ENCODE assay signal across 1 cellular context in genomic region chr14:81219210-81219820, GRCh38.
TF ChIP-seq lines count a peak whose summit lies in the region.

No MANE protein-coding gene starts in this region.

TF ChIP-seq in K562, 482 proteins besides CTCF, POLR2A, EP300 and RAD21 (continued from another document and continues in another):
- TF ChIP-seq RBFOX2 (IDR thresholded peaks at IDR 0.05; ENCODE audit: low read depth, low read length) (peak; percentile 85), ZNF740 (CRISPR knock-in tag; IDR thresholded peaks at IDR 0.05) (no peak), ZNF740 (tag; IDR thresholded peaks at IDR 0.05) (no peak), STAG1 (CRISPR knock-in tag; IDR thresholded peaks at IDR 0.05; ENCODE audit: borderline replicate concordance) (no peak), ZNF232 (CRISPR knock-in tag; IDR thresholded peaks at IDR 0.05) (0 out of 2 replicates have a peak, but pooled peaks have one; percentile 30), ZBTB7A (IDR thresholded peaks at IDR 0.05; ENCODE audit: borderline replicate concordance, control insufficient read depth, low read depth, low read length) (no peak), AFF4 (CRISPR knock-in tag; IDR thresholded peaks at IDR 0.05) (0 out of 2 replicates have a peak, but pooled peaks have one; percentile 24), GATAD2B (IDR thresholded peaks at IDR 0.05; ENCODE audit: borderline replicate concordance) (no peak), IRF1 (CRISPR knock-in tag; IDR thresholded peaks at IDR 0.05; ENCODE audit: borderline replicate concordance) (no peak), PCBP2 (IDR thresholded peaks at IDR 0.05; ENCODE audit: low read depth, low read length, poor library complexity, severe bottlenecking) (no peak), SUPT5H (IDR thresholded peaks at IDR 0.05) (peak; percentile 60), NCOA4 (IDR thresholded peaks at IDR 0.05; ENCODE audit: partially characterized antibody) (no peak), TFAM (CRISPR knock-in tag; conservative IDR thresholded peaks at IDR 0.05) (no peak), KLF6 (CRISPR knock-in tag; IDR thresholded peaks at IDR 0.05; ENCODE audit: borderline replicate concordance) (no peak), SP1 (CRISPR knock-in tag; IDR thresholded peaks at IDR 0.05) (peak; percentile 88), SMAD4 (CRISPR knock-in tag; conservative IDR thresholded peaks at IDR 0.05) (no peak), ZNF511 (CRISPR knock-in tag; IDR thresholded peaks at IDR 0.05) (no peak), SRF (CRISPR knock-in tag; IDR thresholded peaks at IDR 0.05) (no peak), ZNF165 (CRISPR knock-in tag; IDR thresholded peaks at IDR 0.05; ENCODE audit: borderline replicate concordance) (no peak), MXI1 (IDR thresholded peaks at IDR 0.05; ENCODE audit: low read depth, low read length) (peak; percentile 40; the same call in 1 of the 2 replicates), GABPB1 (CRISPR knock-in tag; IDR thresholded peaks at IDR 0.05) (no peak), L3MBTL2 (IDR thresholded peaks at IDR 0.05) (peak; percentile 47; the same call in 1 of the 2 replicates), RBM22 (IDR thresholded peaks at IDR 0.05; ENCODE audit: low read depth, low read length, poor library complexity, severe bottlenecking) (no peak), HBP1 (CRISPR knock-in tag; IDR thresholded peaks at IDR 0.05) (no peak), MTA2 (IDR thresholded peaks at IDR 0.05; ENCODE audit: low read depth) (no peak), PHB2 (IDR thresholded peaks at IDR 0.05; ENCODE audit: low read depth) (no peak), STAT5B (CRISPR knock-in tag; IDR thresholded peaks at IDR 0.05) (no peak), SMC3 (conservative IDR thresholded peaks at IDR 0.05; ENCODE audit: insufficient read depth, low read depth, low read length) (no peak), KDM2B (CRISPR knock-in tag; IDR thresholded peaks at IDR 0.05) (no peak), MLLT1 (IDR thresholded peaks at IDR 0.05) (peak in 1 of 2 experiments; percentile 55; a peak in 1 of 4 replicates), TAF1 (IDR thresholded peaks at IDR 0.05; ENCODE audit: control insufficient read depth, extremely low read depth, insufficient read depth, low read length, severe bottlenecking) (peak; percentile 65), MTA3 (IDR thresholded peaks at IDR 0.05; ENCODE audit: borderline replicate concordance) (peak; percentile 68; the same call in 1 of the 2 replicates), CREB3L1 (IDR thresholded peaks at IDR 0.05; ENCODE audit: borderline replicate concordance, low read depth) (no peak), CHD1 (IDR thresholded peaks at IDR 0.05; ENCODE audit: low read length) (peak; percentile 78), POLR2H (tag; IDR thresholded peaks at IDR 0.05; ENCODE audit: low read depth) (peak; percentile 83), CXXC5 (CRISPR knock-in tag; IDR thresholded peaks at IDR 0.05) (peak; percentile 49), PHF8 (IDR thresholded peaks at IDR 0.05; ENCODE audit: borderline replicate concordance, low read length) (peak; percentile 38; the same call in 1 of the 2 replicates), ZNF24 (IDR thresholded peaks at IDR 0.05) (no peak), CREB3 (tag; conservative IDR thresholded peaks at IDR 0.05; ENCODE audit: low read depth) (no peak), ERF (CRISPR knock-in tag; IDR thresholded peaks at IDR 0.05) (0 out of 2 replicates have a peak, but pooled peaks have one; percentile 20), HMG20B (CRISPR knock-in tag; IDR thresholded peaks at IDR 0.05) (no peak), TBP (optimal IDR thresholded peaks at IDR 0.05; ENCODE audit: low read depth, low read length) (peak; percentile 94), E2F5 (CRISPR knock-in tag; IDR thresholded peaks at IDR 0.05) (no peak), ETV6 (IDR thresholded peaks at IDR 0.05; ENCODE audit: borderline replicate concordance in 1 of 2, low read depth in 2 of 2, low read length in 1 of 2) (no peak), ETV6 (CRISPR knock-in tag; IDR thresholded peaks at IDR 0.05; ENCODE audit: borderline replicate concordance) (no peak), CREM (IDR thresholded peaks at IDR 0.05; ENCODE audit: low read depth) (peak; percentile 60), TEAD1 (CRISPR knock-in tag; IDR thresholded peaks at IDR 0.05) (peak; percentile 35 to 56; a peak in 1 of 4 replicates), PML (IDR thresholded peaks at IDR 0.05; ENCODE audit: low read length) (peak; percentile 52), NCOA1 (IDR thresholded peaks at IDR 0.05; ENCODE audit: low read depth) (no peak), EP400 (IDR thresholded peaks at IDR 0.05) (peak; percentile 56), ELK1 (CRISPR knock-in tag; IDR thresholded peaks at IDR 0.05) (no peak), BMI1 (IDR thresholded peaks at IDR 0.05; ENCODE audit: low read length) (no peak), BRD9 (IDR thresholded peaks at IDR 0.05; ENCODE audit: low read depth, partially characterized antibody) (no peak), MAZ (CRISPR knock-in tag; conservative IDR thresholded peaks at IDR 0.05 in 1 of 2, IDR thresholded peaks at IDR 0.05 in 1 of 2) (peak in 1 of 2 experiments; percentile 43; a peak in 2 of 4 replicates), ZFP30 (CRISPR knock-in tag; IDR thresholded peaks at IDR 0.05; ENCODE audit: borderline replicate concordance) (no peak), ZNF274 (IDR thresholded peaks at IDR 0.05; ENCODE audit: borderline replicate concordance, low read depth, low read length) (no peak), ZBTB9 (CRISPR knock-in tag; IDR thresholded peaks at IDR 0.05) (0 out of 2 replicates have a peak, but pooled peaks have one; percentile 32), MEIS2 (IDR thresholded peaks at IDR 0.05; ENCODE audit: partially characterized antibody) (no peak)
